8 cellular contexts compared by ENCODE assay signal in the genomic region with DNA sequence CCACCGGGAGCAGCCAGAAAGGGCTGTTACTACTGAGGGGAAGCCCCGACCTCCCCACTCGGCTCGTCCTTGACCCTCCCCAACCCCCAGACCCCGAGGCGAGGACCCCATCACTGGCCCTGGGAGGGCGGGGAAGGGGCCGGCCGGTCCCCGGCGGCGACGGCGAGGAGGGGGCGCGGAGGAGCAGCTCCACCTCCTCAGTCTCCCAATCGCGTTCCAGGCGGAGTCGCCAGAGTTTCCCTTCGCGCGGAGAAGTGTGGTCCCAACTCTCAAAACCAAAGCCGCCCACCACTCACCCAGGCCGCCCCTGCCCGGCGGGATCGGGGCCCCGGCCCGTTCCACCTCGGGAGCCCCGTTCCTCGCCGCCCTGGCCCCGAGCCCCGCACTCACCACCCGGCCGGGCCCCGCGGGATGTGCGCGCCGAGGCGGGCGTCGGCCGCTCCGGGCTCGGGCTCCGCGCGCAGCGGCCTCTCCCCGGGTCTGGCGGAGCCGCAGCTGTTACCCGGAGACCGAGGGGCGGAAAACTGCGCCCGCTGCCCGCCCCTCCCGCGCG. TPM values are rescaled to one million over a fixed set of nuclear protein-coding genes. Genes with fewer than 3 reads are reported as not detected.
DNase-seq lines count a peak whose midpoint lies in the region; ATAC-seq lines count a peak whose summit lies in the region.

No MANE protein-coding gene starts in this region.

- peak; percentile 60 for ATAC-seq in activated CD4-positive, alpha-beta T cell treated with anti-CD3 and anti-CD28 coated beads for 36 hours
- ATAC-seq in HG02763 (IDR thresholded peaks at IDR 0.05; ENCODE audit: unreplicated experiment) = no peak

- peak overlapping the region; percentile 99 for H3K27ac ChIP-seq in caudate nucleus (ENCODE audit: low read depth, low read length)
- H3K27ac ChIP-seq in layer of hippocampus (ENCODE audit: low read depth, low read length) = peak overlapping the region; percentile 99

- H3K27me3 ChIP-seq in layer of hippocampus (ENCODE audit: control insufficient read depth, insufficient read depth, low read length) = no peaks in the 10 kb centered on the region

- POLR2A ChIA-PET in activated CD4-positive, alpha-beta T cell treated with anti-CD3 and anti-CD28 coated beads for 36 hours (lab: Charles Lee) = no interaction called here

- no peak for DNase-seq in activated CD4-positive, alpha-beta T cell treated with anti-CD3 and anti-CD28 coated beads for 36 hours
- DNase-seq in activated CD4-positive, alpha-beta T cell treated with anti-CD3 and anti-CD28 coated beads for 4 hours = no peak
- DNase-seq in NCI-H1092 (lab: John Stamatoyannopoulos, UW) (peak; percentile 11), caudate nucleus (lab: John Stamatoyannopoulos, UW) (peak in 27 of 61 donors; percentile 37 to 78 (median 52))
- no peak for DNase-seq in stimulated activated CD4-positive, alpha-beta T cell treated with anti-CD3 and anti-CD28 coated beads, Interleukin-4, amount 100 ng/mL, for 1 hour

- intact Hi-C loops in activated CD4-positive, alpha-beta T cell treated with anti-CD3 and anti-CD28 coated beads for 36 hours (cut with DNase I, micrococcal nuclease) = loop anchor here in 1 of 2 experiments (1.0 kb wide), 1 partner anchor 11 kb away; a partner anchor contains a TSS

- CTCF ChIA-PET in activated CD4-positive, alpha-beta T cell treated with anti-CD3 and anti-CD28 coated beads for 36 hours (lab: Charles Lee) = interaction anchor here (1.0 kb wide), 1 partner anchor 28 kb away, joined by 3 read pairs; no protein-coding TSS in a partner anchor

- no peaks in the 10 kb centered on the region for H3K9me3 Mint-ChIP-seq in activated CD4-positive, alpha-beta T cell treated with anti-CD3 and anti-CD28 coated beads for 36 hours (ENCODE audit: low read depth)
- H3K9me3 Mint-ChIP-seq in stimulated activated naive CD8-positive, alpha-beta T cell treated with anti-CD3 and anti-CD28 coated beads, Interleukin-15, Interleukin-2, amounts not matched to agents 100 ng/mL and 50 ng/mL, for 24 hours = no peaks in the 10 kb centered on the region

- H3K36me3 Mint-ChIP-seq in activated CD4-positive, alpha-beta T cell treated with anti-CD3 and anti-CD28 coated beads for 36 hours (ENCODE audit: low read depth) = peaks cover 11% of the 10 kb centered on the region
- H3K36me3 Mint-ChIP-seq in stimulated activated naive CD8-positive, alpha-beta T cell treated with anti-CD3 and anti-CD28 coated beads, Interleukin-15, Interleukin-2, amounts not matched to agents 100 ng/mL and 50 ng/mL, for 24 hours (ENCODE audit: low read depth) = peaks cover 16% of the 10 kb centered on the region

- peaks cover 5% of the 10 kb centered on the region for H3K27me3 Mint-ChIP-seq in activated CD4-positive, alpha-beta T cell treated with anti-CD3 and anti-CD28 coated beads for 36 hours
- H3K27me3 Mint-ChIP-seq in stimulated activated naive CD8-positive, alpha-beta T cell treated with anti-CD3 and anti-CD28 coated beads, Interleukin-15, Interleukin-2, amounts not matched to agents 100 ng/mL and 50 ng/mL, for 24 hours = peaks cover 8% of the 10 kb centered on the region

- H3K4me1 Mint-ChIP-seq in activated CD4-positive, alpha-beta T cell treated with anti-CD3 and anti-CD28 coated beads for 36 hours = peaks cover 4% of the 10 kb centered on the region
- no peaks in the 10 kb centered on the region for H3K4me1 Mint-ChIP-seq in stimulated activated naive CD8-positive, alpha-beta T cell treated with anti-CD3 and anti-CD28 coated beads, Interleukin-15, Interleukin-2, amounts not matched to agents 100 ng/mL and 50 ng/mL, for 24 hours (ENCODE audit: low read depth)

- peak overlapping the region; percentile 24 for H3K4me3 Mint-ChIP-seq in activated CD4-positive, alpha-beta T cell treated with anti-CD3 and anti-CD28 coated beads for 36 hours
- peak overlapping the region; percentile 26 for H3K4me3 Mint-ChIP-seq in stimulated activated naive CD8-positive, alpha-beta T cell treated with anti-CD3 and anti-CD28 coated beads, Interleukin-15, Interleukin-2, amounts not matched to agents 100 ng/mL and 50 ng/mL, for 24 hours

- H3K27ac Mint-ChIP-seq in activated CD4-positive, alpha-beta T cell treated with anti-CD3 and anti-CD28 coated beads for 36 hours = no peak overlapping the region
- no peak overlapping the region for H3K27ac Mint-ChIP-seq in stimulated activated naive CD8-positive, alpha-beta T cell treated with anti-CD3 and anti-CD28 coated beads, Interleukin-15, Interleukin-2, amounts not matched to agents 100 ng/mL and 50 ng/mL, for 24 hours

RNA-seq across cellular contexts. Expression of a gene that starts 0.9 kb away (rescaled TPM):
- total RNA-seq in activated CD4-positive, alpha-beta T cell treated with anti-CD3 and anti-CD28 coated beads for 36 hours = 1 to 10 TPM; 3.7 to 5.1 TPM

RNA-seq across cellular contexts. Expression of a gene that starts 11.0 kb away (rescaled TPM):
- 10 to 100 TPM; 17.5 to 25.0 TPM for total RNA-seq in activated CD4-positive, alpha-beta T cell treated with anti-CD3 and anti-CD28 coated beads for 36 hours

RNA-seq across cellular contexts. Expression of a gene that starts 11.1 kb away (rescaled TPM):
- 100 to 1,000 TPM; 260 to 324 TPM for total RNA-seq in activated CD4-positive, alpha-beta T cell treated with anti-CD3 and anti-CD28 coated beads for 36 hours

RNA-seq across cellular contexts. Expression of a gene that starts 17.6 kb away (rescaled TPM):
- 10 to 100 TPM; 16.8 to 21.0 TPM for total RNA-seq in activated CD4-positive, alpha-beta T cell treated with anti-CD3 and anti-CD28 coated beads for 36 hours

RNA-seq across cellular contexts. Expression of a gene that starts 56.9 kb away (rescaled TPM):
- total RNA-seq in activated CD4-positive, alpha-beta T cell treated with anti-CD3 and anti-CD28 coated beads for 36 hours = under 1 TPM; 0.11 to 0.16 TPM
